In genomic region chr15:75451202-75451673, GRCh38 we compare ENCODE assay signal across 8 cellular contexts. TPM values are rescaled to one million over a fixed set of nuclear protein-coding genes. Genes with fewer than 3 reads are reported as not detected.
DNase-seq lines count a peak whose midpoint lies in the region; ATAC-seq and TF ChIP-seq lines count a peak whose summit lies in the region.

No MANE protein-coding gene starts in this region.

- intact Hi-C loops in heart left ventricle (cut with DNase I): loop anchor here in 7 of 10 donors (1.0 to 10.0 kb wide), 9 partner anchors 83 to 409 kb away; partner anchors contain the start of genes MAN2C1 (in 7 of the 7), IMP3 (in 3 of the 7), SNUPN (in 3 of the 7) and PTPN9 (in 2 of the 7)
- intact Hi-C loops in left ventricle myocardium superior (cut with micrococcal nuclease): no loop called here
- intact Hi-C loops in mammary epithelial cell (cut with micrococcal nuclease): loop anchor here (2.0 kb wide), 2 partner anchors 190 to 232 kb away; partner anchors contain the start of gene IMP3
- intact Hi-C loops in vagina (cut with DNase I): loop anchor here (5.0 to 10.0 kb wide), 3 partner anchors 124 to 204 kb away; partner anchors contain the start of genes PTPN9 and SNUPN

- H3K4me3 Mint-ChIP-seq in mesothelial cell of epicardium: peak overlapping the region; percentile 93

- ATAC-seq in heart left ventricle: no peak
- ATAC-seq in left ventricle myocardium superior: no peak
- ATAC-seq in left lobe of liver: no peak
- no peak for ATAC-seq in HG03378 (IDR thresholded peaks at IDR 0.05; ENCODE audit: unreplicated experiment)
- ATAC-seq in HG03460 (IDR thresholded peaks at IDR 0.05; ENCODE audit: unreplicated experiment): no peak

- TF ChIP-seq CTCF in heart left ventricle (IDR thresholded peaks at IDR 0.05) (peak in 1 of 12 donors; percentile 4), mammary epithelial cell (conservative IDR thresholded peaks at IDR 0.05 in 1 of 2, IDR thresholded peaks at IDR 0.05 in 1 of 2; ENCODE audit: extremely low read depth in 1 of 2, insufficient read depth in 1 of 2, low read depth in 1 of 2, low read length in 2 of 2) (no peak), mesothelial cell of epicardium (IDR thresholded peaks at IDR 0.05; ENCODE audit: unreplicated experiment) (no peak), vagina (IDR thresholded peaks at IDR 0.05) (no peak)

- H3K27ac ChIP-seq in heart left ventricle: peak overlapping the region; percentile 89 to 100 (median 96)
- H3K27ac ChIP-seq in mammary epithelial cell (ENCODE audit: insufficient read depth, low read depth, low read length): peak overlapping the region; percentile 68
- H3K27ac ChIP-seq in vagina: peak overlapping the region; percentile 99

- H3K79me2 ChIP-seq in mammary epithelial cell (ENCODE audit: insufficient read depth, low read length): peaks cover 54% of the 10 kb centered on the region

- H3K27ac Mint-ChIP-seq in mesothelial cell of epicardium: peak overlapping the region; percentile 99

- H3K9me3 Mint-ChIP-seq in mesothelial cell of epicardium: no peaks in the 10 kb centered on the region

- H3K27me3 Mint-ChIP-seq in mesothelial cell of epicardium (ENCODE audit: low read depth): no peaks in the 10 kb centered on the region

- DNase-seq in heart left ventricle (no peak), left ventricle myocardium superior (no peak), mammary epithelial cell (no peak), mesothelial cell of epicardium (ENCODE audit: low spot score in 2 of 2, unreplicated experiment in 2 of 2) (no peak), vagina (ENCODE audit: extremely low spot score in 2 of 2) (no peak), left lobe of liver (ENCODE audit: low spot score) (no peak)

- H3K36me3 Mint-ChIP-seq in mesothelial cell of epicardium: peaks cover 3% of the 10 kb centered on the region

- peaks cover 4 to 55% (median 25%) of the 10 kb centered on the region in 12 donors for H3K4me1 ChIP-seq in heart left ventricle
- peaks cover 22% of the 10 kb centered on the region for H3K4me1 ChIP-seq in mammary epithelial cell (ENCODE audit: insufficient read depth, low read length)
- peaks cover 32% of the 10 kb centered on the region for H3K4me1 ChIP-seq in vagina

- H3K9ac ChIP-seq in mammary epithelial cell (ENCODE audit: insufficient read depth, low read length): peak overlapping the region; percentile 83

- TF ChIP-seq POLR2A in heart left ventricle (IDR thresholded peaks at IDR 0.05) (no peak), vagina (IDR thresholded peaks at IDR 0.05) (peak in 1 of 2 donors; percentile 32)

- CTCF ChIA-PET in mammary epithelial cell (lab: Charles Lee; ENCODE audit: low non-redundant PET): interaction anchor here (0.8 to 3.0 kb wide), 3 partner anchors 82 to 189 kb away, joined by 6 to 11 read pairs (median 10); partner anchors contain the start of gene IMP3

- dilution Hi-C loops in mammary epithelial cell (cut with HindIII; ENCODE audit: low sequenced_read_pairs): no loop called here

- in situ Hi-C loops in mammary epithelial cell (cut with MboI; ENCODE audit: low sequenced_read_pairs in 2 of 2): no loop called here

- no TSS peak for BruUV-seq in mammary epithelial cell (replicated peaks; lab: Mats Ljungman, UMichigan)

- H3K27me3 ChIP-seq in heart left ventricle: no peaks in the 10 kb centered on the region
- no peaks in the 10 kb centered on the region for H3K27me3 ChIP-seq in mammary epithelial cell (ENCODE audit: insufficient read depth, low read length)
- H3K27me3 ChIP-seq in vagina: no peaks in the 10 kb centered on the region

- H2AFZ ChIP-seq in mammary epithelial cell (ENCODE audit: low read depth, low read length): peak overlapping the region; percentile 76

- peaks cover 23% of the 10 kb centered on the region for H3K4me1 Mint-ChIP-seq in mesothelial cell of epicardium

- 0 to 1% (median 0%) methylated on average over 2 to 45 of the region's 45 CpGs for WGBS in heart left ventricle, 4 donors
- no CpG with 5 or more reads among the region's 45 CpGs for whole genome bisulfite sequencing in mammary epithelial cell (ENCODE audit: low coverage, missing lambda C conversion rate)

- H3K36me3 ChIP-seq in heart left ventricle (peaks cover 0 to 13% (median 0%) of the 10 kb centered on the region in 9 donors), mammary epithelial cell (ENCODE audit: insufficient read depth, low read length) (no peaks in the 10 kb centered on the region), vagina (no peaks in the 10 kb centered on the region)

- H3K4me2 ChIP-seq in mammary epithelial cell (ENCODE audit: insufficient read depth, low read depth, low read length): peak overlapping the region; percentile 75

- H3K9me3 ChIP-seq in heart left ventricle (no peaks in the 10 kb centered on the region), mammary epithelial cell (replicated peaks; ENCODE audit: insufficient read depth, low read length) (no peaks in the 10 kb centered on the region), vagina (no peaks in the 10 kb centered on the region)

- H3K4me3 ChIP-seq in heart left ventricle: peak overlapping the region; percentile 48 to 97 (median 90)
- peak overlapping the region; percentile 74 to 99 (median 95) for H3K4me3 ChIP-seq in mammary epithelial cell (replicated peaks in 1 of 3; ENCODE audit: insufficient read depth in 1 of 3, low read depth in 2 of 3, low read length in 3 of 3)
- H3K4me3 ChIP-seq in vagina: peak overlapping the region; percentile 74 to 94

- H4K20me1 ChIP-seq in mammary epithelial cell (ENCODE audit: insufficient read depth, low read length): peaks cover 3% of the 10 kb centered on the region

RNA-seq across cellular contexts. Expression of gene SIN3A, which starts 0.3 kb away (rescaled TPM):
- total RNA-seq in heart left ventricle: 10 to 100 TPM; 17.1 to 43.5 (median 31.8) TPM
- 10 to 100 TPM in 1 of 2 donors, 1 to 10 TPM in 1; 5.6 to 17.7 TPM for polyA plus RNA-seq in heart left ventricle
- total RNA-seq in left ventricle myocardium superior: 28.3 TPM
- total RNA-seq in mammary epithelial cell: 10 to 100 TPM; 37.7 to 41.2 TPM
- polyA plus RNA-seq in mammary epithelial cell: 33.0 TPM
- 46.2 TPM for polyA minus RNA-seq in mammary epithelial cell
- total RNA-seq in mesothelial cell of epicardium: 86.6 to 91.5 TPM (median 87.4 TPM) in 3 replicates
- total RNA-seq in vagina: 59.2 TPM
- total RNA-seq in left lobe of liver: 23.3 TPM
